In genomic region chrX:64394059-64394873, GRCh38 we compare ENCODE assay signal across 8 cellular contexts. TPM values are rescaled to one million over a fixed set of nuclear protein-coding genes. Genes with fewer than 3 reads are reported as not detected.
DNase-seq lines count a peak whose midpoint lies in the region; ATAC-seq, FAIRE-seq and TF ChIP-seq lines count a peak whose summit lies in the region.

No MANE protein-coding gene starts in this region.

- 29 to 40% methylated on average over 12 of the region's 12 CpGs for WGBS in lower leg skin, 2 donors

- no peaks in the 10 kb centered on the region for H3K27me3 Mint-ChIP-seq in activated CD8-positive, alpha-beta T cell treated with anti-CD3 and anti-CD28 coated beads for 36 hours

- no peaks in the 10 kb centered on the region for H3K36me3 ChIP-seq in vagina

- peak overlapping the region; percentile 89 for H3K4me3 Mint-ChIP-seq in activated CD8-positive, alpha-beta T cell treated with anti-CD3 and anti-CD28 coated beads for 36 hours

- POLR2A ChIA-PET in activated CD8-positive, alpha-beta T cell treated with anti-CD3 and anti-CD28 coated beads for 36 hours (lab: Charles Lee): no interaction called here

- no peak for TF ChIP-seq CTCF in activated CD8-positive, alpha-beta T cell treated with anti-CD3 and anti-CD28 coated beads for 36 hours (IDR thresholded peaks at IDR 0.05)
- no peak for TF ChIP-seq CTCF in lower leg skin (IDR thresholded peaks at IDR 0.05)
- no peak for TF ChIP-seq CTCF in vagina (IDR thresholded peaks at IDR 0.05)
- TF ChIP-seq CTCF in D721Med (IDR thresholded peaks at IDR 0.05; ENCODE audit: insufficient read depth, missing control alignments): no peak

- no peaks in the 10 kb centered on the region for H3K9me3 ChIP-seq in vagina

- H3K27ac ChIP-seq in vagina: no peak overlapping the region

- CTCF ChIA-PET in activated CD8-positive, alpha-beta T cell treated with anti-CD3 and anti-CD28 coated beads for 36 hours (lab: Charles Lee): no interaction called here

- H3K4me1 Mint-ChIP-seq in activated CD8-positive, alpha-beta T cell treated with anti-CD3 and anti-CD28 coated beads for 36 hours (ENCODE audit: low read depth): peaks cover 26% of the 10 kb centered on the region

- ATAC-seq in HG02642 (IDR thresholded peaks at IDR 0.05; ENCODE audit: poor library complexity, unreplicated experiment): peak; percentile 22
- no peak for ATAC-seq in activated CD8-positive, alpha-beta T cell treated with anti-CD3 and anti-CD28 coated beads for 36 hours

- intact Hi-C loops in activated CD8-positive, alpha-beta T cell treated with anti-CD3 and anti-CD28 coated beads for 36 hours (cut with micrococcal nuclease): no loop called here
- intact Hi-C loops in lower leg skin (cut with DNase I; ENCODE audit: low total_unique reads): no loop called here
- intact Hi-C loops in vagina (cut with DNase I): no loop called here

- no peak for DNase-seq in activated CD8-positive, alpha-beta T cell treated with anti-CD3 and anti-CD28 coated beads for 36 hours
- DNase-seq in lower leg skin (ENCODE audit: low spot score in 2 of 2): no peak
- DNase-seq in vagina (ENCODE audit: extremely low spot score in 2 of 2): no peak
- no peak for DNase-seq in MV-4-11 (lab: John Stamatoyannopoulos, UW)
- DNase-seq in DMS 273 (lab: John Stamatoyannopoulos, UW; ENCODE audit: unreplicated experiment): no peak
- no peak for DNase-seq in D721Med (ENCODE audit: insufficient read length, low spot score)

- H3K4me3 ChIP-seq in GM08714 (ENCODE audit: low read length) (peak overlapping the region; percentile 80; the same call in 1 of the 2 replicates), lower leg skin (ENCODE audit: low read depth, poor library complexity, severe bottlenecking) (peak overlapping the region; percentile 45), vagina (peak overlapping the region; percentile 41 to 49)

- no peak for FAIRE-seq in D721Med (lab: Jason Lieb, UNC)

- TF ChIP-seq POLR2A in lower leg skin (IDR thresholded peaks at IDR 0.05) (no peak), vagina (IDR thresholded peaks at IDR 0.05) (no peak)

- H3K36me3 Mint-ChIP-seq in activated CD8-positive, alpha-beta T cell treated with anti-CD3 and anti-CD28 coated beads for 36 hours (ENCODE audit: low read depth): no peaks in the 10 kb centered on the region

- peak overlapping the region; percentile 85 for H3K27ac Mint-ChIP-seq in activated CD8-positive, alpha-beta T cell treated with anti-CD3 and anti-CD28 coated beads for 36 hours

- no peaks in the 10 kb centered on the region for H3K27me3 ChIP-seq in vagina

- no peaks in the 10 kb centered on the region for H3K9me3 Mint-ChIP-seq in activated CD8-positive, alpha-beta T cell treated with anti-CD3 and anti-CD28 coated beads for 36 hours

- H3K4me1 ChIP-seq in vagina: no peaks in the 10 kb centered on the region

RNA-seq across cellular contexts. Expression of gene MTMR8, which starts 1.0 kb away (rescaled TPM):
- 1 to 10 TPM; 4.7 to 4.8 TPM for total RNA-seq in activated CD8-positive, alpha-beta T cell treated with anti-CD3 and anti-CD28 coated beads for 36 hours
- 1 to 10 TPM in 3 of 4 donors, under 1 TPM in 1; 0.19 to 6.7 (median 1.4) TPM for total RNA-seq in lower leg skin
- 7.9 TPM for total RNA-seq in vagina
